Comparison of ENCODE assay signal across 8 cellular contexts in genomic region chr1:207822124-207822601, GRCh38.
DNase-seq lines count a peak whose midpoint lies in the region; ATAC-seq and TF ChIP-seq lines count a peak whose summit lies in the region.

No MANE protein-coding gene starts in this region.

- H3K27ac ChIP-seq in A673 (ENCODE audit: low read depth, low read length, poor library complexity, severe bottlenecking), result no peak overlapping the region

- H3K27ac Mint-ChIP-seq in memory B cell, result peak overlapping the region; percentile 99

- CTCF ChIA-PET in A673 (lab: Charles Lee), result no interaction called here

- DNase-seq in LNCaP clone FGC (ENCODE audit: low read depth) (no peak), memory B cell (ENCODE audit: low spot score in 2 of 2) (peak; percentile 72 to 85), A673 (ENCODE audit: low spot score) (no peak), iPS-NIHi11 (ENCODE audit: low spot score) (no peak), erythroblast (lab: John Stamatoyannopoulos, UW) (no peak)
- DNase-seq in stimulated activated CD4-positive, alpha-beta T cell treated with anti-CD3 and anti-CD28 coated beads, Interleukin-4, amount 100 ng/mL, for 1 hour, result no peak

- H3K36me3 ChIP-seq in A673 (ENCODE audit: insufficient read depth, low read length, poor library complexity, severe bottlenecking), result no peaks in the 10 kb centered on the region

- POLR2A ChIA-PET in A673 (lab: Charles Lee; ENCODE audit: low non-redundant PET), result no interaction called here

- TF ChIP-seq POLR2A in erythroblast (IDR thresholded peaks at IDR 0.05; ENCODE audit: low read length), result no peak

- ATAC-seq in GM21360 (IDR thresholded peaks at IDR 0.05; ENCODE audit: unreplicated experiment) (peak; percentile 26), memory B cell (ENCODE audit: low read depth) (peak; percentile 49)

- no peak for TF ChIP-seq CTCF in LNCaP clone FGC (IDR thresholded peaks at IDR 0.05; ENCODE audit: control insufficient read depth, extremely low read depth, insufficient read depth)
- no peak for TF ChIP-seq CTCF in A673 (conservative IDR thresholded peaks at IDR 0.05; ENCODE audit: low read depth, low read length)

- no TSS peak for BruUV-seq in A673 (replicated peaks; lab: Mats Ljungman, UMichigan)

- H3K27me3 Mint-ChIP-seq in memory B cell, result no peaks in the 10 kb centered on the region

- intact Hi-C loops in A673 (cut with micrococcal nuclease; ENCODE audit: unreplicated experiment), result no loop called here

- peaks cover 44% of the 10 kb centered on the region for H3K4me1 Mint-ChIP-seq in memory B cell

- H3K9me3 Mint-ChIP-seq in memory B cell, result peaks cover 2% of the 10 kb centered on the region

- peaks cover 30% of the 10 kb centered on the region for H3K36me3 Mint-ChIP-seq in memory B cell

- no peaks in the 10 kb centered on the region for H3K4me1 ChIP-seq in A673 (ENCODE audit: insufficient read depth, low read length, poor library complexity, severe bottlenecking)

- H3K9me3 ChIP-seq in A673 (ENCODE audit: low read depth, low read length, poor library complexity, severe bottlenecking), result no peaks in the 10 kb centered on the region

- no peaks in the 10 kb centered on the region for H3K27me3 ChIP-seq in A673 (replicated peaks; ENCODE audit: insufficient read depth, low read depth, low read length, poor library complexity)

- peak overlapping the region; percentile 95 for H3K4me3 Mint-ChIP-seq in memory B cell

- H3K4me3 ChIP-seq in GM08714 (ENCODE audit: low read length) (peak overlapping the region; percentile 43; the same call in 1 of the 2 replicates), LNCaP clone FGC (ENCODE audit: low read depth, low read length) (peak overlapping the region; percentile 83), A673 (ENCODE audit: low read depth, low read length, poor library complexity, severe bottlenecking) (no peak overlapping the region)

Comparison
In these comparisons a context has a peak if more than half of its experiments do, and no peak if none do; other contexts are left out.
1. DNase-seq: peak in memory B cell (2 of 2); none in LNCaP clone FGC (single experiment), A673 (single experiment), iPS-NIHi11 (single experiment), stimulated activated CD4-positive, alpha-beta T cell treated with anti-CD3 and anti-CD28 coated beads, Interleukin-4, amount 100 ng/mL, for 1 hour (single experiment) and erythroblast (0 of 2).